Comparison of ENCODE assay signal across 30 cellular contexts in the genomic region with DNA sequence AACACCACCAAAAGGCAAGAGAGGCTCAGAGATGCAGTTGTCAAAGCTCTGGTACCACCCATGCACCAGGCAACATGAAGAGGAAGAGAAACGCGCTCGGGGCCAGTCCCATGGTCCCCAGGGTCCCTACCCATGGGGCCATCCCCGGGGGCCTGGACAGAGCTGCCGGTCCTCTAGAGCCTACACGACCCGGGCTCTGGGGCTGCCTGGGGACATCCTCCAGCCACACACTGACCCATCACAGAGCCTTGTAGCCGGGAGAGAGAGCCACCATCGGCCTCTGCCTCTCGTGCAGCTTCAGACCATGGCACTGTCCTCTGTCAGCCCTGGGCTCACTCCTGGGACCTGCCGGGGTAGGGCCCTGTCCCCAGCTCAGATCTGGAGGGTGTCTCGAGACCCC. TPM values are rescaled to one million over a fixed set of nuclear protein-coding genes. Genes with fewer than 3 reads are reported as not detected.
DNase-seq lines count a peak whose midpoint lies in the region; ATAC-seq and TF ChIP-seq lines count a peak whose summit lies in the region.
"Had no signal": no experiment of that assay in that cellular context is flagged by ENCODE, and none has a peak within 500 bp of the region (broad histone marks: within the 10 kb centered on the region; RNA-seq: fewer than 3 reads in every experiment).

No MANE protein-coding gene starts in this region.

- peaks cover 27% of the 10 kb centered on the region for H3K9me3 Mint-ChIP-seq in glutamatergic neuron (ENCODE audit: unreplicated experiment)

- no peaks in the 10 kb centered on the region for H3K36me3 ChIP-seq in tibial artery
- H3K36me3 ChIP-seq: cardiac muscle cell, esophagus muscularis mucosa, suprapubic skin had no signal

- H3K27ac Mint-ChIP-seq in glutamatergic neuron (ENCODE audit: unreplicated experiment) = peak overlapping the region; percentile 22
- H3K27ac Mint-ChIP-seq: activated CD4-positive, alpha-beta memory T cell treated with anti-CD3 and anti-CD28 coated beads, Interleukin-2, amount 10 ng/mL, durations not matched to agents 7 days and 5 days; activated naive CD8-positive, alpha-beta T cell; activated T-helper 2 cell treated with anti-CD3 and anti-CD28 coated beads, Interferon-gamma antibody, Interleukin-2, Interleukin-4, amounts not matched to agents 10 μg/mL and 5 μg/mL and 100 μg/mL, durations not matched to agents 14 hours and 24 hours and 36 hours; CD4-positive, alpha-beta memory T cell; dendritic cell treated with granulocyte-macrophage colony-stimulating factor and Interleukin-4, amounts not matched to agents 40 ng/mL and 50 ng/mL, for 4 days; naive thymus-derived CD8-positive, alpha-beta T cell; stimulated activated effector memory CD8-positive, alpha-beta T cell treated with anti-CD3 and anti-CD28 coated beads, Interleukin-12 subunit alpha, Interleukin-12 subunit beta, amount 100 ng/mL, for 72 hours had no signal

- no peak overlapping the region for H3K27ac ChIP-seq in tibial artery
- H3K27ac ChIP-seq: cardiac muscle cell, esophagus muscularis mucosa, foreskin keratinocyte, suprapubic skin had no signal

- no peak overlapping the region for H3K4me3 ChIP-seq in tibial artery
- H3K4me3 ChIP-seq: cardiac muscle cell, esophagus muscularis mucosa, suprapubic skin had no signal

- peak; percentile 29 for DNase-seq in GM20000 (ENCODE audit: low spot score)
- DNase-seq in glutamatergic neuron = peak; percentile 28
- peak; percentile 66 for DNase-seq in posterior vena cava (ENCODE audit: low spot score)
- no peak for DNase-seq in foreskin melanocyte
- no peak for DNase-seq in tibial artery
- DNase-seq: activated CD4-positive, alpha-beta memory T cell treated with anti-CD3 and anti-CD28 coated beads, Interleukin-2, amount 10 ng/mL, durations not matched to agents 7 days and 5 days; activated CD4-positive, CD25-positive, alpha-beta regulatory T cell treated with anti-CD3 and anti-CD28 coated beads, Interleukin-2, amount 50 U/mL, for 72 hours; CD4-positive, alpha-beta memory T cell; endodermal cell; KG1; NCI-H1417 treated with DMSO at 0.1 percent for 48 hours; NCI-H2081 treated with DMSO at 0.1 percent for 48 hours; NCI-H226; NCI-H69; nucleus accumbens; stimulated activated CD4-positive, alpha-beta T cell treated with anti-CD3 and anti-CD28 coated beads, Interleukin-4, amount 100 ng/mL, for 1 hour; T-helper 1 cell had no signal

- H3K4me1 ChIP-seq in tibial artery = peaks cover 0 to 6% (median 0%) of the 10 kb centered on the region in 4 donors
- H3K4me1 ChIP-seq: suprapubic skin had no signal

- peak; percentile 41 for ATAC-seq in HG03108 (IDR thresholded peaks at IDR 0.05; ENCODE audit: unreplicated experiment)
- ATAC-seq in HG03175 (IDR thresholded peaks at IDR 0.05; ENCODE audit: unreplicated experiment) = no peak
- no peak for ATAC-seq in GM18502 (IDR thresholded peaks at IDR 0.05; ENCODE audit: poor library complexity, unreplicated experiment)
- ATAC-seq: naive thymus-derived CD8-positive, alpha-beta T cell; stimulated activated effector memory CD8-positive, alpha-beta T cell treated with anti-CD3 and anti-CD28 coated beads, Interleukin-12 subunit alpha, Interleukin-12 subunit beta, amount 100 ng/mL, for 72 hours had no signal

- peaks cover 35% of the 10 kb centered on the region for H3K4me1 Mint-ChIP-seq in glutamatergic neuron (ENCODE audit: low read depth, unreplicated experiment)
- H3K4me1 Mint-ChIP-seq: activated CD4-positive, alpha-beta memory T cell treated with anti-CD3 and anti-CD28 coated beads, Interleukin-2, amount 10 ng/mL, durations not matched to agents 7 days and 5 days had no signal

- peaks cover 11% of the 10 kb centered on the region for H3K27me3 Mint-ChIP-seq in glutamatergic neuron (ENCODE audit: unreplicated experiment)
- H3K27me3 Mint-ChIP-seq: activated CD4-positive, alpha-beta memory T cell treated with anti-CD3 and anti-CD28 coated beads, Interleukin-2, amount 10 ng/mL, durations not matched to agents 7 days and 5 days; activated naive CD8-positive, alpha-beta T cell; dendritic cell treated with granulocyte-macrophage colony-stimulating factor and Interleukin-4, amounts not matched to agents 40 ng/mL and 50 ng/mL, for 4 days; naive thymus-derived CD8-positive, alpha-beta T cell had no signal

- TF ChIP-seq CTCF in GM20000 (IDR thresholded peaks at IDR 0.05; ENCODE audit: extremely low read depth, missing control alignments) (no peak), glutamatergic neuron (IDR thresholded peaks at IDR 0.05; ENCODE audit: partially characterized antibody, unreplicated experiment) (no peak), tibial artery (IDR thresholded peaks at IDR 0.05) (no peak)

- intact Hi-C loops in posterior vena cava (cut with DNase I) = no loop called here
- intact Hi-C loops in tibial artery (cut with DNase I; ENCODE audit: low total_unique reads) = loop anchor here (5.0 kb wide), 1 partner anchor 1464 kb away; no protein-coding TSS in a partner anchor

- H3K9me3 ChIP-seq in tibial artery = peaks cover 0 to 8% (median 8%) of the 10 kb centered on the region in 3 donors
- H3K9me3 ChIP-seq: esophagus muscularis mucosa, suprapubic skin had no signal

- no peak overlapping the region for H3K4me3 Mint-ChIP-seq in glutamatergic neuron (ENCODE audit: unreplicated experiment)
- H3K4me3 Mint-ChIP-seq: activated CD4-positive, alpha-beta memory T cell treated with anti-CD3 and anti-CD28 coated beads, Interleukin-2, amount 10 ng/mL, durations not matched to agents 7 days and 5 days; activated naive CD8-positive, alpha-beta T cell; CD4-positive, alpha-beta memory T cell; dendritic cell treated with granulocyte-macrophage colony-stimulating factor and Interleukin-4, amounts not matched to agents 40 ng/mL and 50 ng/mL, for 4 days; endodermal cell; mesothelial cell of epicardium; naive thymus-derived CD8-positive, alpha-beta T cell; stimulated activated effector memory CD8-positive, alpha-beta T cell treated with anti-CD3 and anti-CD28 coated beads, Interleukin-12 subunit alpha, Interleukin-12 subunit beta, amount 100 ng/mL, for 72 hours had no signal

- H3K27me3 ChIP-seq in tibial artery = no peaks in the 10 kb centered on the region
- H3K27me3 ChIP-seq: cardiac muscle cell, esophagus muscularis mucosa, foreskin keratinocyte, suprapubic skin had no signal

- peaks cover 11% of the 10 kb centered on the region for H3K36me3 Mint-ChIP-seq in glutamatergic neuron (ENCODE audit: unreplicated experiment)
- H3K36me3 Mint-ChIP-seq: stimulated activated effector memory CD8-positive, alpha-beta T cell treated with anti-CD3 and anti-CD28 coated beads, Interleukin-12 subunit alpha, Interleukin-12 subunit beta, amount 100 ng/mL, for 72 hours had no signal

RNA-seq across cellular contexts. Expression of a gene that starts 23.7 kb away (rescaled TPM):
- total RNA-seq in glutamatergic neuron (ENCODE audit: unreplicated experiment) = 270 TPM
- total RNA-seq in posterior vena cava = 10 to 100 TPM; 12.9 to 17.9 TPM

RNA-seq across cellular contexts. Expression of a gene that starts 56.9 kb away (rescaled TPM):
- total RNA-seq in glutamatergic neuron (ENCODE audit: unreplicated experiment) (31.6 TPM), posterior vena cava (10 to 100 TPM; 11.9 to 14.3 TPM)

Comparison
In these comparisons a context has a peak if more than half of its experiments do, and no peak if none do; other contexts are left out.
1. DNase-seq: peak in GM20000 (single experiment), glutamatergic neuron (single experiment) and posterior vena cava (single experiment); none in foreskin melanocyte (single experiment) and tibial artery (0 of 2).
2. RNA of a gene that starts 23.7 kb away (total RNA-seq): 270 TPM in glutamatergic neuron (single experiment); 12.9 to 17.9 TPM in posterior vena cava; every median in the first group is over 10 times any median in the second.